In genomic region chr3:150605998-150606641, GRCh38 we compare ENCODE assay signal across 8 cellular contexts. TPM values are rescaled to one million over a fixed set of nuclear protein-coding genes. Genes with fewer than 3 reads are reported as not detected.
DNase-seq lines count a peak whose midpoint lies in the region; ATAC-seq and TF ChIP-seq lines count a peak whose summit lies in the region.

No MANE protein-coding gene starts in this region.

- H3K4me1 ChIP-seq in breast epithelium (peaks cover 0 to 7% of the 10 kb centered on the region in 2 donors), thymus (ENCODE audit: control insufficient read depth, insufficient read depth, low read length) (peaks cover 3% of the 10 kb centered on the region)

- 68% methylated on average over 9 of the region's 9 CpGs for WGBS in thymus

- no peak overlapping the region for H3K27ac Mint-ChIP-seq in MCF 10A (ENCODE audit: low read depth, unreplicated experiment)

- intact Hi-C loops in MCF 10A (cut with micrococcal nuclease), result no loop called here
- intact Hi-C loops in breast epithelium (cut with DNase I; ENCODE audit: low total_unique reads), result no loop called here

- H3K27ac ChIP-seq in breast epithelium (no peak overlapping the region), thymus (ENCODE audit: low read depth) (peak overlapping the region; percentile 2)

- no peak for TF ChIP-seq CTCF in MCF 10A (IDR thresholded peaks at IDR 0.05; ENCODE audit: unreplicated experiment)
- no peak for TF ChIP-seq CTCF in breast epithelium (IDR thresholded peaks at IDR 0.05)

- POLR2A ChIA-PET in MCF 10A (lab: Yijun Ruan, JAX), result interaction anchor here (0.6 to 1.2 kb wide), 4 partner anchors 11 to 155 kb away, joined by 3 to 4 read pairs (median 4); no protein-coding TSS in a partner anchor

- ATAC-seq in GM19395 (IDR thresholded peaks at IDR 0.05; ENCODE audit: unreplicated experiment) (no peak), HG03159 (IDR thresholded peaks at IDR 0.05; ENCODE audit: unreplicated experiment) (no peak)

- no peaks in the 10 kb centered on the region for H3K27me3 Mint-ChIP-seq in MCF 10A (ENCODE audit: insufficient read depth, unreplicated experiment)

- H3K36me3 ChIP-seq in breast epithelium, result no peaks in the 10 kb centered on the region
- no peaks in the 10 kb centered on the region for H3K36me3 ChIP-seq in thymus (ENCODE audit: control insufficient read depth, insufficient read depth)

- peaks cover 49% of the 10 kb centered on the region for H3K36me3 Mint-ChIP-seq in MCF 10A (ENCODE audit: insufficient read depth, unreplicated experiment)

- no TSS peak for BruUV-seq in MCF 10A (replicated peaks; lab: Mats Ljungman, UMichigan)

- no peak for TF ChIP-seq POLR2A in breast epithelium (IDR thresholded peaks at IDR 0.05)
- TF ChIP-seq POLR2A in erythroblast (IDR thresholded peaks at IDR 0.05; ENCODE audit: low read length), result no peak

- H3K9me3 Mint-ChIP-seq in MCF 10A (ENCODE audit: unreplicated experiment), result no peaks in the 10 kb centered on the region

- H3K4me3 ChIP-seq in breast epithelium, result no peak overlapping the region
- no peak overlapping the region for H3K4me3 ChIP-seq in thymus (ENCODE audit: low read length)

- CTCF ChIA-PET in MCF 10A (lab: Yijun Ruan, JAX), result interaction anchor here (0.6 to 1.0 kb wide), 3 partner anchors 57 to 540 kb away, joined by 3 to 4 read pairs (median 3); no protein-coding TSS in a partner anchor

- H3K9me3 ChIP-seq in breast epithelium, result no peaks in the 10 kb centered on the region
- H3K9me3 ChIP-seq in thymus (ENCODE audit: control insufficient read depth), result no peaks in the 10 kb centered on the region

- no peaks in the 10 kb centered on the region for H3K27me3 ChIP-seq in breast epithelium
- no peaks in the 10 kb centered on the region for H3K27me3 ChIP-seq in thymus (ENCODE audit: control insufficient read depth, insufficient read depth)

- H3K4me1 Mint-ChIP-seq in MCF 10A (ENCODE audit: insufficient read depth, unreplicated experiment), result peaks cover 36% of the 10 kb centered on the region

- H3K4me3 Mint-ChIP-seq in MCF 10A (ENCODE audit: unreplicated experiment), result peak overlapping the region; percentile 92

- DNase-seq in MCF 10A (ENCODE audit: unreplicated experiment), result no peak
- DNase-seq in breast epithelium (ENCODE audit: low spot score in 2 of 2), result no peak
- DNase-seq in SIG-M5 (lab: John Stamatoyannopoulos, UW), result peak; percentile 46
- DNase-seq in erythroblast (lab: John Stamatoyannopoulos, UW), result peak; percentile 49 to 59
- DNase-seq in cerebellum (ENCODE audit: low spot score), result no peak

RNA-seq across cellular contexts. Expression of gene SELENOT, which starts 3.0 kb away (rescaled TPM):
- 71.1 and 80.7 TPM in 2 replicates for total RNA-seq in MCF 10A (2022)
- 100 to 1,000 TPM in 2 of 3 donors, 10 to 100 TPM in 1; 86.9 to 143 (median 127) TPM for total RNA-seq in breast epithelium
- 64.5 TPM for polyA plus RNA-seq in thymus
- 77.0 TPM for total RNA-seq in cerebellum

RNA-seq across cellular contexts. Expression of gene EIF2A, which starts 59.5 kb away (rescaled TPM):
- total RNA-seq in MCF 10A (2022) (112 and 117 TPM in 2 replicates), breast epithelium (100 to 1,000 TPM; 204 to 247 (median 239) TPM), cerebellum (124 TPM)
- 91.8 TPM for polyA plus RNA-seq in thymus

RNA-seq across cellular contexts. Expression of gene SERP1, which starts 59.8 kb away (rescaled TPM):
- total RNA-seq in MCF 10A (2022) (227 and 308 TPM in 2 replicates), breast epithelium (100 to 1,000 TPM; 231 to 327 (median 273) TPM), cerebellum (73.7 TPM)
- 94.1 TPM for polyA plus RNA-seq in thymus

Comparison
In these comparisons a context has a peak if more than half of its experiments do, and no peak if none do; other contexts are left out.
1. DNase-seq: peak in SIG-M5 (single experiment) and erythroblast (2 of 2); none in MCF 10A (single experiment), breast epithelium (0 of 2) and cerebellum (single experiment).